1 cellular context compared by ENCODE assay signal in the genomic region with DNA sequence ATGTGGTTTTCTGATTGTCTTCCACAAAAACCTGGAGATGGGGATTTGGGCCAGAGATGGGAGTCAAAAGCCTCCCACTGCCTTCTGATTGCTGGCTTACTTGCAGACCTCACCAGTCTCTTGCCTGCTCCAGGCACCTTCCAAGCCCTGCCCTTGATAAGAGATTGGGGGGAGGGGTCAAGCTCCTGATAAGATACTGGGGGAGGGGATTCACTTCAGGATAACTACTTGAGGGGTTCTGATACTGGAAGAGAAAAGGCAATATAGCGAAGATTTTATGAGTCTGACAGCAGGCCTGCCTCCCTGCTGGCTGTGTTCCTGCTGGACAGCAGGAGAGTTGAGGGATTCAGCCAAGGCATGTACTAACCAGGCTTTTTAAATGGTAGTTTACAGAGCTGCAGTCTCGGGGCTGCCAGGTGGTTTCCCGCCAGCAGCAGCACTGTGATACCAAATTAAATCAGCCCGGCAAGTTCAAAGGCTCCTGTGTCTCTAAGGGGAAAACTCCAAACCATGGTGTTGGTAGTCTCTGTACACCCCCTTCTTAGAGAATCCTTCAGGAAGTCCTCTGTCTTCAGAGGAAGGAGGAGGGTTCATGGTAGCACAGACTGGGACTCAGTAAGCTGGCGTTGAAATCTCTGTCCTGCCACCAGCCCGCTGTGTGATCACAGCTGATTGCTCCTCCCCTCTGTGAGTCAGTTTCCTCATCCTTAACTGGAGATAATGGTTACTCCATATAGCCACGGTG.
A peak's percentile ranks its signal among the peaks of the same experiment; 100 is the strongest.
TF ChIP-seq lines count a peak whose summit lies in the region.

No MANE protein-coding gene starts in this region.

TF ChIP-seq in GM12878, 131 proteins besides CTCF, POLR2A, EP300 and RAD21 (continued from another document):
- no peak for TF ChIP-seq JUNB (IDR thresholded peaks at IDR 0.05)
- TF ChIP-seq NFXL1 (IDR thresholded peaks at IDR 0.05; ENCODE audit: borderline replicate concordance): no peak
- no peak for TF ChIP-seq SUZ12 (IDR thresholded peaks at IDR 0.05; ENCODE audit: unreplicated experiment)
- no peak for TF ChIP-seq BHLHE40 (IDR thresholded peaks at IDR 0.05; ENCODE audit: borderline replicate concordance in 1 of 2, low read depth in 2 of 2, low read length in 1 of 2)
- no peak for TF ChIP-seq BCL11A (IDR thresholded peaks at IDR 0.05; ENCODE audit: low read depth, low read length)
- TF ChIP-seq POU2F2 (IDR thresholded peaks at IDR 0.05; ENCODE audit: borderline replicate concordance, low read depth, low read length): no peak
- TF ChIP-seq, protein P1, sequence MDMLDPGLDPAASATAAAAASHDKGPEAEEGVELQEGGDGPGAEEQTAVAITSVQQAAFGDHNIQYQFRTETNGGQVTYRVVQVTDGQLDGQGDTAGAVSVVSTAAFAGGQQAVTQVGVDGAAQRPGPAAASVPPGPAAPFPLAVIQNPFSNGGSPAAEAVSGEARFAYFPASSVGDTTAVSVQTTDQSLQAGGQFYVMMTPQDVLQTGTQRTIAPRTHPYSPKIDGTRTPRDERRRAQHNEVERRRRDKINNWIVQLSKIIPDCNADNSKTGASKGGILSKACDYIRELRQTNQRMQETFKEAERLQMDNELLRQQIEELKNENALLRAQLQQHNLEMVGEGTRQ (IDR thresholded peaks at IDR 0.05; ENCODE audit: borderline replicate concordance, low read depth, low read length): no peak
- no peak for TF ChIP-seq NR2C1 (IDR thresholded peaks at IDR 0.05)
- no peak for TF ChIP-seq CREB1 (IDR thresholded peaks at IDR 0.05; ENCODE audit: low read depth)
- TF ChIP-seq CREM (IDR thresholded peaks at IDR 0.05; ENCODE audit: low read depth): no peak
- TF ChIP-seq NR2C2 (IDR thresholded peaks at IDR 0.05; ENCODE audit: borderline replicate concordance, control insufficient read depth, insufficient read length, low read depth): no peak
- no peak for TF ChIP-seq BRCA1 (IDR thresholded peaks at IDR 0.05; ENCODE audit: low read depth, low read length)
- no peak for TF ChIP-seq RCOR1 (conservative IDR thresholded peaks at IDR 0.05; ENCODE audit: low read depth, low read length)
- TF ChIP-seq PML (IDR thresholded peaks at IDR 0.05; ENCODE audit: low read length): no peak
- no peak for TF ChIP-seq MYB (IDR thresholded peaks at IDR 0.05; ENCODE audit: borderline replicate concordance, low read depth, low read length)
- TF ChIP-seq, protein P2, sequence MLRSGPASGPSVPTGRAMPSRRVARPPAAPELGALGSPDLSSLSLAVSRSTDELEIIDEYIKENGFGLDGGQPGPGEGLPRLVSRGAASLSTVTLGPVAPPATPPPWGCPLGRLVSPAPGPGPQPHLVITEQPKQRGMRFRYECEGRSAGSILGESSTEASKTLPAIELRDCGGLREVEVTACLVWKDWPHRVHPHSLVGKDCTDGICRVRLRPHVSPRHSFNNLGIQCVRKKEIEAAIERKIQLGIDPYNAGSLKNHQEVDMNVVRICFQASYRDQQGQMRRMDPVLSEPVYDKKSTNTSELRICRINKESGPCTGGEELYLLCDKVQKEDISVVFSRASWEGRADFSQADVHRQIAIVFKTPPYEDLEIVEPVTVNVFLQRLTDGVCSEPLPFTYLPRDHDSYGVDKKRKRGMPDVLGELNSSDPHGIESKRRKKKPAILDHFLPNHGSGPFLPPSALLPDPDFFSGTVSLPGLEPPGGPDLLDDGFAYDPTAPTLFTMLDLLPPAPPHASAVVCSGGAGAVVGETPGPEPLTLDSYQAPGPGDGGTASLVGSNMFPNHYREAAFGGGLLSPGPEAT (IDR thresholded peaks at IDR 0.05; ENCODE audit: low read depth): peak; percentile 72
- no peak for TF ChIP-seq CBX3 (IDR thresholded peaks at IDR 0.05; ENCODE audit: borderline replicate concordance, low read depth)
- no peak for TF ChIP-seq SIN3A (IDR thresholded peaks at IDR 0.05; ENCODE audit: low read depth, low read length)
- 0 out of 2 replicates have a peak, but pooled peaks have one; percentile 9 for TF ChIP-seq YY1 (IDR thresholded peaks at IDR 0.05; ENCODE audit: low read depth, low read length)
- TF ChIP-seq TCF7 (IDR thresholded peaks at IDR 0.05; ENCODE audit: borderline replicate concordance): peak; percentile 47; the same call in 1 of the 2 replicates
- TF ChIP-seq RUNX3 (IDR thresholded peaks at IDR 0.05; ENCODE audit: low read length): 0 out of 2 replicates have a peak, but pooled peaks have one; percentile 15
- TF ChIP-seq IKZF2 (IDR thresholded peaks at IDR 0.05): peak; percentile 28 to 43; a peak in 1 of 4 replicates
- TF ChIP-seq, protein P3, sequence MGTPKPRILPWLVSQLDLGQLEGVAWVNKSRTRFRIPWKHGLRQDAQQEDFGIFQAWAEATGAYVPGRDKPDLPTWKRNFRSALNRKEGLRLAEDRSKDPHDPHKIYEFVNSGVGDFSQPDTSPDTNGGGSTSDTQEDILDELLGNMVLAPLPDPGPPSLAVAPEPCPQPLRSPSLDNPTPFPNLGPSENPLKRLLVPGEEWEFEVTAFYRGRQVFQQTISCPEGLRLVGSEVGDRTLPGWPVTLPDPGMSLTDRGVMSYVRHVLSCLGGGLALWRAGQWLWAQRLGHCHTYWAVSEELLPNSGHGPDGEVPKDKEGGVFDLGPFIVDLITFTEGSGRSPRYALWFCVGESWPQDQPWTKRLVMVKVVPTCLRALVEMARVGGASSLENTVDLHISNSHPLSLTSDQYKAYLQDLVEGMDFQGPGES (IDR thresholded peaks at IDR 0.05): no peak
- no peak for TF ChIP-seq NBN (IDR thresholded peaks at IDR 0.05)
- TF ChIP-seq, protein P4, sequence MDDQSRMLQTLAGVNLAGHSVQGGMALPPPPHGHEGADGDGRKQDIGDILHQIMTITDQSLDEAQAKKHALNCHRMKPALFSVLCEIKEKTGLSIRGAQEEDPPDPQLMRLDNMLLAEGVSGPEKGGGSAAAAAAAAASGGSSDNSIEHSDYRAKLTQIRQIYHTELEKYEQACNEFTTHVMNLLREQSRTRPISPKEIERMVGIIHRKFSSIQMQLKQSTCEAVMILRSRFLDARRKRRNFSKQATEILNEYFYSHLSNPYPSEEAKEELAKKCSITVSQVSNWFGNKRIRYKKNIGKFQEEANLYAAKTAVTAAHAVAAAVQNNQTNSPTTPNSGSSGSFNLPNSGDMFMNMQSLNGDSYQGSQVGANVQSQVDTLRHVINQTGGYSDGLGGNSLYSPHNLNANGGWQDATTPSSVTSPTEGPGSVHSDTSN (IDR thresholded peaks at IDR 0.05; ENCODE audit: insufficient replicate concordance, low read depth, low read length): no peak
- TF ChIP-seq GATAD2B (conservative IDR thresholded peaks at IDR 0.05; ENCODE audit: low read depth): no peak
- no peak for TF ChIP-seq JUND (IDR thresholded peaks at IDR 0.05; ENCODE audit: low read depth, low read length)
- TF ChIP-seq TBL1XR1 (IDR thresholded peaks at IDR 0.05; ENCODE audit: low read depth, low read length): no peak
- no peak for TF ChIP-seq POLR2AphosphoS2 (IDR thresholded peaks at IDR 0.05; ENCODE audit: low read depth, low read length)
- TF ChIP-seq IKZF1 (conservative IDR thresholded peaks at IDR 0.05): peak; percentile 56
- TF ChIP-seq, protein P5, sequence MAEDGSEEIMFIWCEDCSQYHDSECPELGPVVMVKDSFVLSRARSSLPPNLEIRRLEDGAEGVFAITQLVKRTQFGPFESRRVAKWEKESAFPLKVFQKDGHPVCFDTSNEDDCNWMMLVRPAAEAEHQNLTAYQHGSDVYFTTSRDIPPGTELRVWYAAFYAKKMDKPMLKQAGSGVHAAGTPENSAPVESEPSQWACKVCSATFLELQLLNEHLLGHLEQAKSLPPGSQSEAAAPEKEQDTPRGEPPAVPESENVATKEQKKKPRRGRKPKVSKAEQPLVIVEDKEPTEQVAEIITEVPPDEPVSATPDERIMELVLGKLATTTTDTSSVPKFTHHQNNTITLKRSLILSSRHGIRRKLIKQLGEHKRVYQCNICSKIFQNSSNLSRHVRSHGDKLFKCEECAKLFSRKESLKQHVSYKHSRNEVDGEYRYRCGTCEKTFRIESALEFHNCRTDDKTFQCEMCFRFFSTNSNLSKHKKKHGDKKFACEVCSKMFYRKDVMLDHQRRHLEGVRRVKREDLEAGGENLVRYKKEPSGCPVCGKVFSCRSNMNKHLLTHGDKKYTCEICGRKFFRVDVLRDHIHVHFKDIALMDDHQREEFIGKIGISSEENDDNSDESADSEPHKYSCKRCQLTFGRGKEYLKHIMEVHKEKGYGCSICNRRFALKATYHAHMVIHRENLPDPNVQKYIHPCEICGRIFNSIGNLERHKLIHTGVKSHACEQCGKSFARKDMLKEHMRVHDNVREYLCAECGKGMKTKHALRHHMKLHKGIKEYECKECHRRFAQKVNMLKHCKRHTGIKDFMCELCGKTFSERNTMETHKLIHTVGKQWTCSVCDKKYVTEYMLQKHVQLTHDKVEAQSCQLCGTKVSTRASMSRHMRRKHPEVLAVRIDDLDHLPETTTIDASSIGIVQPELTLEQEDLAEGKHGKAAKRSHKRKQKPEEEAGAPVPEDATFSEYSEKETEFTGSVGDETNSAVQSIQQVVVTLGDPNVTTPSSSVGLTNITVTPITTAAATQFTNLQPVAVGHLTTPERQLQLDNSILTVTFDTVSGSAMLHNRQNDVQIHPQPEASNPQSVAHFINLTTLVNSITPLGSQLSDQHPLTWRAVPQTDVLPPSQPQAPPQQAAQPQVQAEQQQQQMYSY (CRISPR knock-in tag; IDR thresholded peaks at IDR 0.05): no peak
- TF ChIP-seq, protein P6, sequence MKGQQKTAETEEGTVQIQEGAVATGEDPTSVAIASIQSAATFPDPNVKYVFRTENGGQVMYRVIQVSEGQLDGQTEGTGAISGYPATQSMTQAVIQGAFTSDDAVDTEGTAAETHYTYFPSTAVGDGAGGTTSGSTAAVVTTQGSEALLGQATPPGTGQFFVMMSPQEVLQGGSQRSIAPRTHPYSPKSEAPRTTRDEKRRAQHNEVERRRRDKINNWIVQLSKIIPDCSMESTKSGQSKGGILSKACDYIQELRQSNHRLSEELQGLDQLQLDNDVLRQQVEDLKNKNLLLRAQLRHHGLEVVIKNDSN (IDR thresholded peaks at IDR 0.05; ENCODE audit: borderline replicate concordance, extremely low read length, insufficient read depth, low read depth, low read length): no peak
- no peak for TF ChIP-seq CHD4 (IDR thresholded peaks at IDR 0.05)
- TF ChIP-seq ZNF622 (IDR thresholded peaks at IDR 0.05): no peak
- TF ChIP-seq, protein P7, sequence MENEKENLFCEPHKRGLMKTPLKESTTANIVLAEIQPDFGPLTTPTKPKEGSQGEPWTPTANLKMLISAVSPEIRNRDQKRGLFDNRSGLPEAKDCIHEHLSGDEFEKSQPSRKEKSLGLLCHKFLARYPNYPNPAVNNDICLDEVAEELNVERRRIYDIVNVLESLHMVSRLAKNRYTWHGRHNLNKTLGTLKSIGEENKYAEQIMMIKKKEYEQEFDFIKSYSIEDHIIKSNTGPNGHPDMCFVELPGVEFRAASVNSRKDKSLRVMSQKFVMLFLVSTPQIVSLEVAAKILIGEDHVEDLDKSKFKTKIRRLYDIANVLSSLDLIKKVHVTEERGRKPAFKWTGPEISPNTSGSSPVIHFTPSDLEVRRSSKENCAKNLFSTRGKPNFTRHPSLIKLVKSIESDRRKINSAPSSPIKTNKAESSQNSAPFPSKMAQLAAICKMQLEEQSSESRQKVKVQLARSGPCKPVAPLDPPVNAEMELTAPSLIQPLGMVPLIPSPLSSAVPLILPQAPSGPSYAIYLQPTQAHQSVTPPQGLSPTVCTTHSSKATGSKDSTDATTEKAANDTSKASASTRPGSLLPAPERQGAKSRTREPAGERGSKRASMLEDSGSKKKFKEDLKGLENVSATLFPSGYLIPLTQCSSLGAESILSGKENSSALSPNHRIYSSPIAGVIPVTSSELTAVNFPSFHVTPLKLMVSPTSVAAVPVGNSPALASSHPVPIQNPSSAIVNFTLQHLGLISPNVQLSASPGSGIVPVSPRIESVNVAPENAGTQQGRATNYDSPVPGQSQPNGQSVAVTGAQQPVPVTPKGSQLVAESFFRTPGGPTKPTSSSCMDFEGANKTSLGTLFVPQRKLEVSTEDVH (IDR thresholded peaks at IDR 0.05; ENCODE audit: low read depth, partially characterized antibody): no peak
- no peak for TF ChIP-seq BACH1 (IDR thresholded peaks at IDR 0.05; ENCODE audit: borderline replicate concordance)
- TF ChIP-seq ZNF384 (IDR thresholded peaks at IDR 0.05; ENCODE audit: borderline replicate concordance, low read depth, low read length): no peak
- TF ChIP-seq, protein P8, sequence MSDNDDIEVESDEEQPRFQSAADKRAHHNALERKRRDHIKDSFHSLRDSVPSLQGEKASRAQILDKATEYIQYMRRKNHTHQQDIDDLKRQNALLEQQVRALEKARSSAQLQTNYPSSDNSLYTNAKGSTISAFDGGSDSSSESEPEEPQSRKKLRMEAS (IDR thresholded peaks at IDR 0.05; ENCODE audit: low read depth, low read length): no peak
- TF ChIP-seq MXI1 (IDR thresholded peaks at IDR 0.05; ENCODE audit: low read depth, low read length): peak; percentile 29; the same call in 1 of the 2 replicates
- no peak for TF ChIP-seq YBX1 (IDR thresholded peaks at IDR 0.05)
- TF ChIP-seq ZNF24 (IDR thresholded peaks at IDR 0.05): no peak
- TF ChIP-seq, protein P9, sequence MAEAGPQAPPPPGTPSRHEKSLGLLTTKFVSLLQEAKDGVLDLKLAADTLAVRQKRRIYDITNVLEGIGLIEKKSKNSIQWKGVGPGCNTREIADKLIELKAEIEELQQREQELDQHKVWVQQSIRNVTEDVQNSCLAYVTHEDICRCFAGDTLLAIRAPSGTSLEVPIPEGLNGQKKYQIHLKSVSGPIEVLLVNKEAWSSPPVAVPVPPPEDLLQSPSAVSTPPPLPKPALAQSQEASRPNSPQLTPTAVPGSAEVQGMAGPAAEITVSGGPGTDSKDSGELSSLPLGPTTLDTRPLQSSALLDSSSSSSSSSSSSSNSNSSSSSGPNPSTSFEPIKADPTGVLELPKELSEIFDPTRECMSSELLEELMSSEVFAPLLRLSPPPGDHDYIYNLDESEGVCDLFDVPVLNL (IDR thresholded peaks at IDR 0.05; ENCODE audit: low read depth, low read length): peak; percentile 69; the same call in 1 of the 2 replicates
- TF ChIP-seq SPI1 (IDR thresholded peaks at IDR 0.05; ENCODE audit: borderline replicate concordance, insufficient read depth, low read depth, low read length): no peak
- TF ChIP-seq MYC (IDR thresholded peaks at IDR 0.05; ENCODE audit: insufficient read depth, insufficient read length, insufficient replicate concordance, low read length, severe bottlenecking): no peak
- no peak for TF ChIP-seq CHD1 (IDR thresholded peaks at IDR 0.05; ENCODE audit: low read depth, low read length)
- no peak for TF ChIP-seq SMAD1 (IDR thresholded peaks at IDR 0.05; ENCODE audit: low read depth, partially characterized antibody)
- TF ChIP-seq ZNF217 (IDR thresholded peaks at IDR 0.05): no peak
- TF ChIP-seq FOXM1 (IDR thresholded peaks at IDR 0.05; ENCODE audit: low read depth, low read length): 0 out of 2 replicates have a peak, but pooled peaks have one; percentile 20
